2 cellular contexts compared by ENCODE assay signal in genomic region chr6:90463359-90463758, GRCh38.
TF ChIP-seq lines count a peak whose summit lies in the region.

No MANE protein-coding gene starts in this region.

TF ChIP-seq in H1, 55 proteins besides CTCF, POLR2A, EP300 and RAD21:
- no peak for TF ChIP-seq SIRT6 (IDR thresholded peaks at IDR 0.05; ENCODE audit: low read length)
- no peak for TF ChIP-seq CHD2 (IDR thresholded peaks at IDR 0.05; ENCODE audit: low read length)
- TF ChIP-seq SUZ12 (IDR thresholded peaks at IDR 0.05; ENCODE audit: low read length) = no peak
- no peak for TF ChIP-seq TEAD4 (IDR thresholded peaks at IDR 0.05; ENCODE audit: low read depth, low read length)
- no peak for TF ChIP-seq ASH2L (IDR thresholded peaks at IDR 0.05; ENCODE audit: low read length)
- TF ChIP-seq SIN3A (conservative IDR thresholded peaks at IDR 0.05 in 1 of 2, IDR thresholded peaks at IDR 0.05 in 1 of 2; ENCODE audit: low read depth in 1 of 2, low read length in 2 of 2) = no peak
- no peak for TF ChIP-seq YY1 (IDR thresholded peaks at IDR 0.05; ENCODE audit: low read depth, low read length)
- TF ChIP-seq JUND (IDR thresholded peaks at IDR 0.05; ENCODE audit: low read length) = no peak
- TF ChIP-seq FOSL1 (IDR thresholded peaks at IDR 0.05; ENCODE audit: insufficient read depth, low read depth, low read length) = no peak
- TF ChIP-seq CBX5 (IDR thresholded peaks at IDR 0.05; ENCODE audit: low read depth, low read length) = no peak
- no peak for TF ChIP-seq BRCA1 (IDR thresholded peaks at IDR 0.05; ENCODE audit: low read depth, low read length)
- TF ChIP-seq TAF1 (IDR thresholded peaks at IDR 0.05; ENCODE audit: low read depth, low read length) = no peak
- TF ChIP-seq ATF3 (IDR thresholded peaks at IDR 0.05; ENCODE audit: insufficient read depth, low read depth, low read length) = no peak
- no peak for TF ChIP-seq EZH2 (IDR thresholded peaks at IDR 0.05; ENCODE audit: low read depth, low read length, severe bottlenecking)
- TF ChIP-seq CREB1 (IDR thresholded peaks at IDR 0.05) = no peak

TF ChIP-seq in SK-N-SH, 30 proteins besides CTCF, POLR2A, EP300 and RAD21:
- TF ChIP-seq JUND (IDR thresholded peaks at IDR 0.05) = no peak
- TF ChIP-seq TCF12 (IDR thresholded peaks at IDR 0.05) = no peak
- no peak for TF ChIP-seq RCOR1 (IDR thresholded peaks at IDR 0.05; ENCODE audit: low read length)
- no peak for TF ChIP-seq USF1 (IDR thresholded peaks at IDR 0.05; ENCODE audit: borderline replicate concordance, low read depth)
- no peak for TF ChIP-seq NFIC (IDR thresholded peaks at IDR 0.05; ENCODE audit: borderline replicate concordance)
- TF ChIP-seq FOSL2 (IDR thresholded peaks at IDR 0.05; ENCODE audit: borderline replicate concordance, low read depth) = no peak
- TF ChIP-seq USF2 (IDR thresholded peaks at IDR 0.05; ENCODE audit: borderline replicate concordance, low read depth, low read length) = no peak
- TF ChIP-seq POLR2AphosphoS5 (IDR thresholded peaks at IDR 0.05; ENCODE audit: low read depth, low read length) = no peak
- no peak for TF ChIP-seq PBX3 (IDR thresholded peaks at IDR 0.05)
- no peak for TF ChIP-seq NRF1 (IDR thresholded peaks at IDR 0.05; ENCODE audit: low read depth, low read length)
- no peak for TF ChIP-seq GATA2 (CRISPR knock-in tag; IDR thresholded peaks at IDR 0.05)
- TF ChIP-seq YY1 (IDR thresholded peaks at IDR 0.05; ENCODE audit: low read depth) = no peak
- no peak for TF ChIP-seq SIN3A (IDR thresholded peaks at IDR 0.05; ENCODE audit: borderline replicate concordance, low read depth, low read length)
- no peak for TF ChIP-seq EZH2phosphoT487 (IDR thresholded peaks at IDR 0.05; ENCODE audit: borderline replicate concordance, low read depth)
- no peak for TF ChIP-seq TAF1 (IDR thresholded peaks at IDR 0.05; ENCODE audit: borderline replicate concordance, low read depth, low read length)
- TF ChIP-seq SMC3 (IDR thresholded peaks at IDR 0.05; ENCODE audit: low read depth, low read length) = no peak
- TF ChIP-seq RXRA (IDR thresholded peaks at IDR 0.05; ENCODE audit: borderline replicate concordance, low read depth) = no peak
- no peak for TF ChIP-seq MXI1 (IDR thresholded peaks at IDR 0.05; ENCODE audit: low read depth, low read length)
- TF ChIP-seq FOXJ3 (CRISPR knock-in tag; IDR thresholded peaks at IDR 0.05) = no peak
